9 cellular contexts compared by ENCODE assay signal in genomic region chr7:37052673-37053072, GRCh38.
A peak's percentile ranks its signal among the peaks of the same experiment; 100 is the strongest.
DNase-seq lines count a peak whose midpoint lies in the region; ATAC-seq and TF ChIP-seq lines count a peak whose summit lies in the region.
"Had no signal": no experiment of that assay in that cellular context is flagged by ENCODE, and none has a peak within 500 bp of the region (broad histone marks: within the 10 kb centered on the region; RNA-seq: fewer than 3 reads in every experiment).

No MANE protein-coding gene starts in this region.

- ATAC-seq in right cardiac atrium (peak in 1 of 2 donors; percentile 43), left cardiac atrium (no peak)
- ATAC-seq: Panc1 had no signal

- H3K9me3 ChIP-seq in right cardiac atrium (ENCODE audit: control insufficient read depth, low read length) = no peaks in the 10 kb centered on the region
- no peaks in the 10 kb centered on the region for H3K9me3 ChIP-seq in left ventricle myocardium inferior (replicated peaks)
- H3K9me3 ChIP-seq in fibroblast of lung (ENCODE audit: control insufficient read depth, insufficient read depth, low read depth, low read length) = no peaks in the 10 kb centered on the region

- no peak overlapping the region for H2AFZ ChIP-seq in fibroblast of lung (ENCODE audit: low read length)

- DNase-seq in right cardiac atrium (peak; percentile 16 to 64 (median 51)), left ventricle myocardium inferior (no peak), RPMI7951 (ENCODE audit: low read depth) (peak; percentile 40), fibroblast of lung (ENCODE audit: low read depth in 2 of 2) (peak; percentile 29 to 65), occipital lobe (lab: John Stamatoyannopoulos, UW) (no peak), DMS153 treated with DMSO at 0.1 percent for 48 hours (lab: John Stamatoyannopoulos, UW; ENCODE audit: unreplicated experiment) (no peak), left cardiac atrium (no peak)
- DNase-seq in stimulated activated CD8-positive, alpha-beta memory T cell treated with anti-CD3 and anti-CD28 coated beads, Interleukin-4, amount 100 ng/mL, for 48 hours = peak; percentile 48

- no peak overlapping the region for H3K4me2 ChIP-seq in fibroblast of lung (ENCODE audit: extremely low read depth, insufficient read depth, low read length)

- H3K27ac ChIP-seq in right cardiac atrium (ENCODE audit: low read length) (no peak overlapping the region), left ventricle myocardium inferior (replicated peaks) (no peak overlapping the region), fibroblast of lung (ENCODE audit: insufficient read depth, low read length) (no peak overlapping the region)

- H3K79me2 ChIP-seq in fibroblast of lung (ENCODE audit: control insufficient read depth, insufficient read depth, low read length) = no peaks in the 10 kb centered on the region

- H3K36me3 ChIP-seq in left ventricle myocardium inferior = no peaks in the 10 kb centered on the region
- H3K36me3 ChIP-seq in fibroblast of lung (ENCODE audit: control insufficient read depth, insufficient read depth, low read length) = no peaks in the 10 kb centered on the region

- H3K27me3 ChIP-seq in right cardiac atrium (ENCODE audit: control insufficient read depth, insufficient read depth) (no peaks in the 10 kb centered on the region), left ventricle myocardium inferior (ENCODE audit: low read depth) (no peaks in the 10 kb centered on the region), fibroblast of lung (ENCODE audit: control insufficient read depth, insufficient read depth, low read length) (no peaks in the 10 kb centered on the region)

- no peak for TF ChIP-seq CTCF in left ventricle myocardium inferior (IDR thresholded peaks at IDR 0.05; ENCODE audit: borderline replicate concordance)
- no peak for TF ChIP-seq CTCF in fibroblast of lung (conservative IDR thresholded peaks at IDR 0.05 in 1 of 2, IDR thresholded peaks at IDR 0.05 in 1 of 2; ENCODE audit: low read depth in 1 of 2, low read length in 2 of 2)

- H3K4me3 ChIP-seq in right cardiac atrium (ENCODE audit: low read length) = no peak overlapping the region
- H3K4me3 ChIP-seq in left ventricle myocardium inferior = no peak overlapping the region
- no peak overlapping the region for H3K4me3 ChIP-seq in fibroblast of lung (replicated peaks in 1 of 4; ENCODE audit: control extremely low read depth in 1 of 4, insufficient read depth in 1 of 4, low read depth in 3 of 4, low read length in 4 of 4)

- H3K9ac ChIP-seq in fibroblast of lung (ENCODE audit: insufficient read depth, low read length) = no peak overlapping the region

- intact Hi-C loops in right cardiac atrium (cut with DNase I) = no loop called here
- intact Hi-C loops in left ventricle myocardium inferior (cut with micrococcal nuclease) = no loop called here
- intact Hi-C loops in left cardiac atrium (cut with DNase I) = no loop called here

- 31% methylated on average over 3 of the region's 3 CpGs for whole genome bisulfite sequencing in right cardiac atrium

- H3K4me1 ChIP-seq in right cardiac atrium (ENCODE audit: control insufficient read depth, insufficient read depth, low read length) (peaks cover 2% of the 10 kb centered on the region), left ventricle myocardium inferior (no peaks in the 10 kb centered on the region), fibroblast of lung (ENCODE audit: control insufficient read depth, extremely low read depth, insufficient read depth, low read length) (no peaks in the 10 kb centered on the region)

- H4K20me1 ChIP-seq in fibroblast of lung (ENCODE audit: control insufficient read depth, extremely low read depth, insufficient read depth, low read length) = no peaks in the 10 kb centered on the region

Comparison
In these comparisons a context has a peak if more than half of its experiments do, and no peak if none do; other contexts are left out.
1. DNase-seq: peak in right cardiac atrium (3 of 3), RPMI7951 (single experiment), fibroblast of lung (2 of 2) and stimulated activated CD8-positive, alpha-beta memory T cell treated with anti-CD3 and anti-CD28 coated beads, Interleukin-4, amount 100 ng/mL, for 48 hours (single experiment); none in left ventricle myocardium inferior (single experiment), occipital lobe (single experiment), DMS153 treated with DMSO at 0.1 percent for 48 hours (single experiment) and left cardiac atrium (single experiment).